13 cellular contexts compared by ENCODE assay signal in the genomic region with DNA sequence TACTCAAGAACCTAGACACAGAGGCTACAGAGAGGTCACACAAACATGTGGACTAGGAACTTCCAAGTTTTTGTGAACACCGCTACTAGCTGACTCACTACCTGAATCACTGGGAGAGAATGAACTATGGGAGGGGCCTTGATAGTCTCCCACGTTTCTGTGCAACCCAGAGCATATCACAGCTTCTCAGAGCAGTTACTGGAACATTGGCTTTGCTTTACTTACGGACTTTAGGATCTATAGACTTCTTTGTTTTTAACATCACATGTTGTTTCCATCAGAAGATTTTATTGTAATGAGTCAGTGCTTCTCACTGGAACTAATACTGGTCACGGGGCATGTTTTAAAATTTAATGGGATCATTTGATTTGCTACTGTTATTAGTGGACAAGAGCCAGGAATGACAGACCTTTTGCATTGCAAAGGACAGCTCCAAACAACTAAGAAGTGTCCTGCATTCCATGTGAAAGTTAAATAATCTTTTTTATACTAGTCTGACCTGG. TPM values are rescaled to one million over a fixed set of nuclear protein-coding genes. Genes with fewer than 3 reads are reported as not detected.
DNase-seq lines count a peak whose midpoint lies in the region; ATAC-seq, FAIRE-seq and TF ChIP-seq lines count a peak whose summit lies in the region.
"Had no signal": no experiment of that assay in that cellular context is flagged by ENCODE, and none has a peak within 500 bp of the region (broad histone marks: within the 10 kb centered on the region; RNA-seq: fewer than 3 reads in every experiment).

No MANE protein-coding gene starts in this region.

- H3K9me3 ChIP-seq in K562 (replicated peaks; ENCODE audit: control insufficient read depth, insufficient read depth, low read depth, low read length), result no peaks in the 10 kb centered on the region
- no peaks in the 10 kb centered on the region for H3K9me3 ChIP-seq in uterus

- WGBS in K562 (ENCODE audit: insufficient coverage, low coverage, missing lambda C conversion rate), result 2% methylated on average over 4 of the region's 4 CpGs

- H3K4me2 ChIP-seq in K562 (ENCODE audit: insufficient read depth, low read length), result no peak overlapping the region

- BruUV-seq in K562 (replicated peaks; lab: Mats Ljungman, UMichigan), result no TSS peak

- no peaks in the 10 kb centered on the region for H3K79me2 ChIP-seq in K562 (ENCODE audit: control insufficient read depth, insufficient read depth, low read length)

- H3K4me3 ChIP-seq in K562 (no peak overlapping the region), kidney epithelial cell (ENCODE audit: low read depth, low read length) (no peak overlapping the region), uterus (no peak overlapping the region)

- no peak for TF ChIP-seq POLR2A in K562 (conservative IDR thresholded peaks at IDR 0.05)
- no peak for TF ChIP-seq POLR2A in uterus (IDR thresholded peaks at IDR 0.05)

- peaks cover 0 to 3% of the 10 kb centered on the region in 2 experiments; a peak in 2 of 5 replicates for H3K27me3 ChIP-seq in K562 (ENCODE audit: control insufficient read depth in 2 of 2, insufficient read depth in 2 of 2, low read length in 2 of 2)
- H3K27me3 ChIP-seq in kidney epithelial cell (ENCODE audit: control insufficient read depth, insufficient read depth, low read length), result no peaks in the 10 kb centered on the region
- H3K27me3 ChIP-seq in uterus, result no peaks in the 10 kb centered on the region

- peak; percentile 42 for FAIRE-seq in K562 (lab: Jason Lieb, UNC)
- FAIRE-seq: GM12892 had no signal

- H3K27ac ChIP-seq in K562 (ENCODE audit: extremely low read depth, low read depth, low read length) (no peak overlapping the region), uterus (peak overlapping the region in 1 of 2 donors; percentile 57)
- H3K27ac ChIP-seq: HL-60 had no signal

- H3K9ac ChIP-seq in K562 (ENCODE audit: insufficient read depth in 1 of 2, low read depth in 2 of 2, low read length in 2 of 2), result no peak overlapping the region

- no peaks in the 10 kb centered on the region for H3K4me1 ChIP-seq in K562 (replicated peaks in 1 of 2; ENCODE audit: control insufficient read depth in 2 of 2, insufficient read depth in 2 of 2, low read length in 2 of 2)
- no peaks in the 10 kb centered on the region for H3K4me1 ChIP-seq in uterus

- CTCF ChIA-PET in K562 (lab: Yijun Ruan, JAX; ENCODE audit: low intra/inter-chr PET ratio), result no interaction called here

- TF ChIP-seq CTCF in K562 (IDR thresholded peaks at IDR 0.05 in 2 of 3, conservative IDR thresholded peaks at IDR 0.05 in 1 of 3; ENCODE audit: insufficient read depth in 2 of 3, low read depth in 1 of 3, low read length in 3 of 3), result no peak
- TF ChIP-seq CTCF in kidney epithelial cell (IDR thresholded peaks at IDR 0.05; ENCODE audit: insufficient read depth, low read length, poor library complexity, severe bottlenecking), result no peak
- no peak for TF ChIP-seq CTCF in uterus (IDR thresholded peaks at IDR 0.05)

- H2AFZ ChIP-seq in K562 (ENCODE audit: low read depth, low read length), result no peak overlapping the region

- in situ Hi-C loops in K562 (cut with MboI), result no loop called here

- no peak for DNase-seq in left cardiac atrium
- DNase-seq in Right ventricle myocardium superior, result no peak
- DNase-seq in K562 (ENCODE audit: extremely low read depth in 1 of 4, low spot score in 3 of 4), result no peak
- peak; percentile 99 for DNase-seq in kidney epithelial cell (ENCODE audit: low read depth)
- DNase-seq in uterus, result peak; percentile 15 to 36
- DNase-seq in stimulated activated CD4-positive, alpha-beta T cell treated with anti-CD3 and anti-CD28 coated beads, Interleukin-2, amount 100 ng/mL, for 24 hours, result no peak
- DNase-seq in activated T-cell treated with anti-CD3 and anti-CD28 coated beads for 4 hours, result no peak
- DNase-seq: AML-193, NCI-H2227 treated with DMSO at 0.1 percent for 48 hours, T-helper 9 cell had no signal

- no peak for TF ChIP-seq RAD21 in K562 (CRISPR knock-in tag; conservative IDR thresholded peaks at IDR 0.05 in 1 of 2, IDR thresholded peaks at IDR 0.05 in 1 of 2)

- H3K36me3 ChIP-seq in K562 (ENCODE audit: control insufficient read depth, insufficient read depth, low read length) (no peaks in the 10 kb centered on the region), kidney epithelial cell (ENCODE audit: control insufficient read depth, insufficient read depth, low read length) (no peaks in the 10 kb centered on the region), uterus (no peaks in the 10 kb centered on the region)

- intact Hi-C loops in left cardiac atrium (cut with DNase I), result no loop called here
- intact Hi-C loops in Right ventricle myocardium superior (cut with DNase I), result no loop called here
- intact Hi-C loops in K562 (cut with micrococcal nuclease), result no loop called here
- intact Hi-C loops in uterus (cut with DNase I; ENCODE audit: low total_unique reads), result no loop called here

- POLR2A ChIA-PET in K562 (lab: Yijun Ruan, JAX), result interaction anchor here (1.2 kb wide), 1 partner anchor 9 kb away, joined by 3 read pairs; no protein-coding TSS in a partner anchor

- H4K20me1 ChIP-seq in K562 (replicated peaks; ENCODE audit: control insufficient read depth, insufficient read depth, low read length), result no peaks in the 10 kb centered on the region

- ATAC-seq in left cardiac atrium, result peak; percentile 47 to 98
- no peak for ATAC-seq in Right ventricle myocardium superior (ENCODE audit: poor library complexity)
- no peak for ATAC-seq in K562
- no peak for ATAC-seq in HG02588 (IDR thresholded peaks at IDR 0.05; ENCODE audit: unreplicated experiment)

- no peaks in the 10 kb centered on the region for H3K9me1 ChIP-seq in K562 (ENCODE audit: control insufficient read depth, insufficient read depth, low read length)

- TF ChIP-seq EP300 in K562 (IDR thresholded peaks at IDR 0.05; ENCODE audit: low read length), result no peak

TF ChIP-seq in K562, 482 proteins besides CTCF, POLR2A, EP300 and RAD21:
- TF ChIP-seq, protein P1, sequence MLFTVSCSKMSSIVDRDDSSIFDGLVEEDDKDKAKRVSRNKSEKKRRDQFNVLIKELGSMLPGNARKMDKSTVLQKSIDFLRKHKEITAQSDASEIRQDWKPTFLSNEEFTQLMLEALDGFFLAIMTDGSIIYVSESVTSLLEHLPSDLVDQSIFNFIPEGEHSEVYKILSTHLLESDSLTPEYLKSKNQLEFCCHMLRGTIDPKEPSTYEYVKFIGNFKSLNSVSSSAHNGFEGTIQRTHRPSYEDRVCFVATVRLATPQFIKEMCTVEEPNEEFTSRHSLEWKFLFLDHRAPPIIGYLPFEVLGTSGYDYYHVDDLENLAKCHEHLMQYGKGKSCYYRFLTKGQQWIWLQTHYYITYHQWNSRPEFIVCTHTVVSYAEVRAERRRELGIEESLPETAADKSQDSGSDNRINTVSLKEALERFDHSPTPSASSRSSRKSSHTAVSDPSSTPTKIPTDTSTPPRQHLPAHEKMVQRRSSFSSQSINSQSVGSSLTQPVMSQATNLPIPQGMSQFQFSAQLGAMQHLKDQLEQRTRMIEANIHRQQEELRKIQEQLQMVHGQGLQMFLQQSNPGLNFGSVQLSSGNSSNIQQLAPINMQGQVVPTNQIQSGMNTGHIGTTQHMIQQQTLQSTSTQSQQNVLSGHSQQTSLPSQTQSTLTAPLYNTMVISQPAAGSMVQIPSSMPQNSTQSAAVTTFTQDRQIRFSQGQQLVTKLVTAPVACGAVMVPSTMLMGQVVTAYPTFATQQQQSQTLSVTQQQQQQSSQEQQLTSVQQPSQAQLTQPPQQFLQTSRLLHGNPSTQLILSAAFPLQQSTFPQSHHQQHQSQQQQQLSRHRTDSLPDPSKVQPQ (CRISPR knock-in tag; IDR thresholded peaks at IDR 0.05; ENCODE audit: borderline replicate concordance), result no peak
- no peak for TF ChIP-seq YY1 (IDR thresholded peaks at IDR 0.05; ENCODE audit: borderline replicate concordance in 1 of 3, control insufficient read depth in 1 of 3, extremely low read depth in 1 of 3, insufficient read depth in 3 of 3, insufficient read length in 1 of 3, insufficient replicate concordance in 2 of 3, low read depth in 1 of 3, low read length in 2 of 3)
- no peak for TF ChIP-seq SPI1 (IDR thresholded peaks at IDR 0.05; ENCODE audit: borderline replicate concordance, low read depth, low read length)
- TF ChIP-seq NFE2 (IDR thresholded peaks at IDR 0.05; ENCODE audit: low read depth), result peak; percentile 16; the same call in 1 of the 2 replicates
TF ChIP-seq in K562: peak in this region for 1.

RNA-seq across cellular contexts. Expression of gene RTP4, which starts 35.6 kb away (rescaled TPM):
- 1 to 10 TPM; 1.4 to 2.1 TPM for total RNA-seq in left cardiac atrium
- 0.70 TPM for total RNA-seq in Right ventricle myocardium superior
- total RNA-seq in K562 (2011; cell fraction: chromatin; rRNA removed; ENCODE audit: low replicate concordance), result not detected in 2 replicates
- not detected in 2 replicates for total RNA-seq in K562 (2011; cell fraction: nucleolus; rRNA removed)
- not detected in 2 replicates for total RNA-seq in K562 (2011; cell fraction: nucleoplasm; rRNA removed)
- not detected in 2 replicates for total RNA-seq in K562 (2014; rRNA removed)
- total RNA-seq in K562 (2014; rRNA removed; fragmentation: Illumina TruSeq; extraction: Trizol), result not detected in 2 replicates
- total RNA-seq in K562 (2015; rRNA removed; fragmentation: Illumina TruSeq; extraction: Trizol), result not detected in 2 replicates
- total RNA-seq in K562 (2021), result not detected in 2 replicates
- not detected in 2 replicates for polyA plus RNA-seq in K562 (2011; rRNA removed)
- not detected in 2 replicates for polyA plus RNA-seq in K562 (2011; cell fraction: cytosol; rRNA removed)
- polyA plus RNA-seq in K562 (2011; cell fraction: nucleus; rRNA removed), result not detected in 2 replicates
- polyA plus RNA-seq in K562 (2012), result 0.07 and 0.28 TPM in 2 replicates
- polyA plus RNA-seq in K562 (2014; fragmentation: Illumina TruSeq; extraction: Trizol), result not detected in 2 replicates
- under 1 TPM; 0.06 to 0.17 TPM for polyA plus RNA-seq in K562 (2014; fragmentation: Nextera tagmentation; extraction: Ambion mirVana)
- polyA plus RNA-seq in K562 (2014; rRNA removed), result not detected in 2 replicates
- not detected in 2 replicates for polyA minus RNA-seq in K562 (2011; rRNA and poly(A)+ RNA removed)
- not detected in 2 replicates for polyA minus RNA-seq in K562 (2011; cell fraction: cytosol; rRNA and poly(A)+ RNA removed)
- not detected in 2 replicates for polyA minus RNA-seq in K562 (2011; cell fraction: nucleus; rRNA and poly(A)+ RNA removed)
- total RNA-seq in kidney epithelial cell, result 1.2 and 1.5 TPM in 2 replicates
- total RNA-seq in uterus, result 1 to 10 TPM in 3 of 4 donors, under 1 TPM in 1; 0.51 to 5.1 (median 1.8) TPM

Comparison
In these comparisons a context has a peak if more than half of its experiments do, and no peak if none do; other contexts are left out.
1. ATAC-seq: peak in left cardiac atrium (2 of 2); none in Right ventricle myocardium superior (single experiment), K562 (single experiment) and HG02588 (single experiment).
2. DNase-seq: peak in kidney epithelial cell (single experiment) and uterus (2 of 2); none in left cardiac atrium (single experiment), Right ventricle myocardium superior (single experiment), K562 (0 of 4), stimulated activated CD4-positive, alpha-beta T cell treated with anti-CD3 and anti-CD28 coated beads, Interleukin-2, amount 100 ng/mL, for 24 hours (0 of 2) and activated T-cell treated with anti-CD3 and anti-CD28 coated beads for 4 hours (single experiment).